ENCODE assay signal across 8 cellular contexts in the genomic region with DNA sequence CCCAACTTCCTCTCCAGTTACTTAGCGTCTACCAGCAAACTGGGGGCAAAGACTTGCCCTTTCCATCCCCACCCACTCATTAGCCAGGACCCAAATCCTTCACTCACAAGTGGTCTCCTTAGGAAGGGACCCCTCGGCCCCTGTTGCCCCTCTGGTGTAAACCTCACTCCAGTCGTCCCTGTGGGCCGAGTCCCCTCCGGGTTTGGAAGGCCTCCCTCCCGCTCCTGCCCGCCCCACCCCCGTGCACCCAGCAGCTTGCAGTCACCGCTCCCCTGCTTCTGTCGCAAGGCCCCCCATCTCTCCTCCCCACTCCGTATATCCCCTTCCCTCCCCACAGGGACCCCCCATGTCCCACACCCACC. TPM values are rescaled to one million over a fixed set of nuclear protein-coding genes. Genes with fewer than 3 reads are reported as not detected.
DNase-seq lines count a peak whose midpoint lies in the region; ATAC-seq and TF ChIP-seq lines count a peak whose summit lies in the region.

No MANE protein-coding gene starts in this region.

- peak overlapping the region; percentile 71 for H3K4me3 ChIP-seq in BJ (ENCODE audit: low read depth, low read length)
- H3K4me3 ChIP-seq in colonic mucosa = peak overlapping the region; percentile 81

- peak overlapping the region; percentile 93 to 100 for H3K27ac Mint-ChIP-seq in natural killer cell

- POLR2A ChIA-PET in BJ (lab: Charles Lee) = no interaction called here

- TF ChIP-seq CTCF in BJ (IDR thresholded peaks at IDR 0.05; ENCODE audit: insufficient read depth, low read depth, low read length) = no peak
- no peak for TF ChIP-seq CTCF in colonic mucosa (IDR thresholded peaks at IDR 0.05)
- TF ChIP-seq CTCF in natural killer cell (IDR thresholded peaks at IDR 0.05) = no peak
- TF ChIP-seq CTCF in GM13976 (IDR thresholded peaks at IDR 0.05; ENCODE audit: borderline replicate concordance, control extremely low read depth, extremely low read depth, insufficient read depth, missing control alignments) = no peak

- H3K9ac ChIP-seq in colonic mucosa (ENCODE audit: low read depth in 2 of 2, low read length in 2 of 2) = peak overlapping the region; percentile 94 to 100

- intact Hi-C loops in colonic mucosa (cut with DNase I) (no loop called here), natural killer cell (cut with micrococcal nuclease) (loop anchor here (1.0 to 2.0 kb wide), 2 partner anchors 162 to 345 kb away; no protein-coding TSS in a partner anchor)

- H3K27ac ChIP-seq in KOPT-K1 (ENCODE audit: low read depth, low read length, poor library complexity, severe bottlenecking) = peak overlapping the region; percentile 57
- peak overlapping the region; percentile 76 for H3K27ac ChIP-seq in colonic mucosa

- peak overlapping the region; percentile 97 for H3K4me3 Mint-ChIP-seq in natural killer cell

- H3K27me3 Mint-ChIP-seq in natural killer cell (ENCODE audit: low read depth in 2 of 2) = no peaks in the 10 kb centered on the region

- in situ Hi-C loops in GM13976 (cut with MboI; ENCODE audit: low sequenced_read_pairs, unreplicated experiment) = no loop called here

- H3K9me3 ChIP-seq in KOPT-K1 (ENCODE audit: insufficient read depth, low read length, poor library complexity, severe bottlenecking) = no peaks in the 10 kb centered on the region
- H3K9me3 ChIP-seq in colonic mucosa = no peaks in the 10 kb centered on the region

- CTCF ChIA-PET in BJ (lab: Yijun Ruan, JAX) = interaction anchor here (1.3 to 2.2 kb wide), 2 partner anchors 20 to 88 kb away, joined by 5 to 7 read pairs; no protein-coding TSS in a partner anchor

- ATAC-seq in natural killer cell (no peak), HG02852 (IDR thresholded peaks at IDR 0.05; ENCODE audit: unreplicated experiment) (no peak), HG03159 (IDR thresholded peaks at IDR 0.05; ENCODE audit: unreplicated experiment) (no peak)

- no peak for DNase-seq in BJ (ENCODE audit: low read depth)
- peak; percentile 48 for DNase-seq in colonic mucosa
- DNase-seq in natural killer cell = peak; percentile 37
- no peak for DNase-seq in GM13976 (ENCODE audit: low spot score)
- no peak for DNase-seq in glomerular visceral epithelial cell (ENCODE audit: extremely low spot score)

- H3K36me3 ChIP-seq in BJ (ENCODE audit: control insufficient read depth, insufficient read depth, low read length) (no peaks in the 10 kb centered on the region; the same call in 1 of the 2 replicates), KOPT-K1 (ENCODE audit: insufficient read depth, low read length) (peaks cover 9% of the 10 kb centered on the region; the same call in 1 of the 2 replicates), colonic mucosa (no peaks in the 10 kb centered on the region)

- H3K9me3 Mint-ChIP-seq in natural killer cell = no peaks in the 10 kb centered on the region

- H3K36me3 Mint-ChIP-seq in natural killer cell = no peaks in the 10 kb centered on the region

- peaks cover 26% of the 10 kb centered on the region for H3K4me1 ChIP-seq in colonic mucosa

- H3K4me1 Mint-ChIP-seq in natural killer cell = peaks cover 79 to 87% of the 10 kb centered on the region in 2 donors

- H3K27me3 ChIP-seq in BJ (ENCODE audit: control insufficient read depth, insufficient read depth, low read length) (no peaks in the 10 kb centered on the region), colonic mucosa (no peaks in the 10 kb centered on the region)

RNA-seq across cellular contexts. Expression of gene EFHD2, which starts 1.2 kb away (rescaled TPM):
- polyA plus RNA-seq in BJ (2011; rRNA removed) = 18.9 and 24.0 TPM in 2 replicates
- 7.2 and 8.3 TPM in 2 replicates for polyA minus RNA-seq in BJ (2011; rRNA and poly(A)+ RNA removed)
- 100 to 1,000 TPM; 160 to 191 TPM for total RNA-seq in colonic mucosa
- total RNA-seq in natural killer cell = 100 to 1,000 TPM; 804 to 952 (median 855) TPM

RNA-seq across cellular contexts. Expression of gene CTRC, which starts 27.4 kb away (rescaled TPM):
- polyA plus RNA-seq in BJ (2011; rRNA removed) = not detected in 2 replicates
- not detected in 2 replicates for polyA minus RNA-seq in BJ (2011; rRNA and poly(A)+ RNA removed)
- total RNA-seq in colonic mucosa (1 to 10 TPM in 1 of 2 donors, not detected in 1; 6.0 TPM), natural killer cell (1 to 10 TPM; 5.5 to 9.7 (median 6.4) TPM)

RNA-seq across cellular contexts. Expression of gene CELA2A, which starts 45.7 kb away (rescaled TPM):
- not detected in 2 replicates for polyA plus RNA-seq in BJ (2011; rRNA removed)
- polyA minus RNA-seq in BJ (2011; rRNA and poly(A)+ RNA removed) = not detected in 2 replicates
- total RNA-seq in colonic mucosa = 1 to 10 TPM in 1 of 2 donors, not detected in 1; 3.6 TPM
- not detected for total RNA-seq in natural killer cell

Comparison
In these comparisons a context has a peak if more than half of its experiments do, and no peak if none do; other contexts are left out.
1. DNase-seq: peak in colonic mucosa (single experiment) and natural killer cell (single experiment); none in BJ (single experiment), GM13976 (single experiment) and glomerular visceral epithelial cell (single experiment).
2. RNA of gene EFHD2, which starts 1.2 kb away (total RNA-seq): 804 to 952 TPM in natural killer cell; 160 to 191 TPM in colonic mucosa; every median in the first group is over 4 times any median in the second.